In the genomic region with DNA sequence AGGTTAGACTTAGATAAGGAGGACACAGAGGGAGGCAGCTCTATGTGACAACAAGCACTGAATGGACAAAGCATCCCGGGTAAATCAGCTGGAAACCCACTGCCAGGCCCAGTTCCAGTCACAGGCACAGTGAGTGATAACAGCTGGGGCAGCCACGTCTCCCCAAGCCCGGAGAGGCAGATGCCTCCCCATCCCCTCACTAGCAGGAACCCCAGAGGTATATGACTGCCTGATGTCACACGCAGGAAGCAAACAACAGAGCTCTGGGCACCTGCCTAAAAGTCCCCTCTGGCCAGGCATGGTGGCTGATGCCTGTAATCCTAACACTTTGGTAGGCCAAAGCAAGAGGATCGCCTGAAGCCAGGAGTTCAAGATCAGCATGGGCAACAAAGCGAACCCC, we compare ENCODE assay signal across 11 cellular contexts. TPM values are rescaled to one million over a fixed set of nuclear protein-coding genes. Genes with fewer than 3 reads are reported as not detected.
DNase-seq lines count a peak whose midpoint lies in the region; ATAC-seq, FAIRE-seq and TF ChIP-seq lines count a peak whose summit lies in the region.
"Had no signal": no experiment of that assay in that cellular context is flagged by ENCODE, and none has a peak within 500 bp of the region (broad histone marks: within the 10 kb centered on the region; RNA-seq: fewer than 3 reads in every experiment).

No MANE protein-coding gene starts in this region.

- H3K27ac ChIP-seq in keratinocyte (ENCODE audit: control insufficient read depth, insufficient read depth, low read length) = peak overlapping the region; percentile 84
- no peak overlapping the region for H3K27ac ChIP-seq in ovary
- H3K27ac ChIP-seq in esophagus muscularis mucosa (replicated peaks in 1 of 4) = no peak overlapping the region
- H3K27ac ChIP-seq: testis had no signal

- peaks cover 20% of the 10 kb centered on the region for H3K79me2 ChIP-seq in keratinocyte (ENCODE audit: control insufficient read depth, insufficient read depth, low read length)

- dilution Hi-C loops in keratinocyte (cut with MboI; ENCODE audit: extremely low pct_ligation_motif_present, low sequenced_read_pairs) = loop anchor here (10.0 kb wide), 1 partner anchor 97 kb away; no protein-coding TSS in a partner anchor

- H4K20me1 ChIP-seq in keratinocyte (ENCODE audit: control insufficient read depth, extremely low read depth, insufficient read depth, low read length) = no peaks in the 10 kb centered on the region

- H3K9ac ChIP-seq in keratinocyte (ENCODE audit: control insufficient read depth, extremely low read depth, insufficient read depth, low read length) = peak overlapping the region; percentile 39

- FAIRE-seq in keratinocyte (lab: Jason Lieb, UNC) = no peak
- FAIRE-seq: K562 had no signal

- no peaks in the 10 kb centered on the region for H3K27me3 Mint-ChIP-seq in T-helper 17 cell
- no peaks in the 10 kb centered on the region for H3K27me3 Mint-ChIP-seq in stimulated activated naive CD8-positive, alpha-beta T cell treated with anti-CD3 and anti-CD28 coated beads, Interleukin-15, Interleukin-2, amounts not matched to agents 100 ng/mL and 50 ng/mL, for 24 hours

- H3K4me1 ChIP-seq in keratinocyte (ENCODE audit: control insufficient read depth, extremely low read depth, insufficient read depth, low read length) = peaks cover 53% of the 10 kb centered on the region
- peaks cover 13% of the 10 kb centered on the region for H3K4me1 ChIP-seq in ovary (ENCODE audit: insufficient read depth)
- H3K4me1 ChIP-seq in esophagus muscularis mucosa = peaks cover 12 to 18% (median 15%) of the 10 kb centered on the region in 4 donors
- H3K4me1 ChIP-seq: testis had no signal

- no peaks in the 10 kb centered on the region for H3K9me3 Mint-ChIP-seq in stimulated activated naive CD8-positive, alpha-beta T cell treated with anti-CD3 and anti-CD28 coated beads, Interleukin-15, Interleukin-2, amounts not matched to agents 100 ng/mL and 50 ng/mL, for 24 hours

- H3K4me1 Mint-ChIP-seq in T-helper 17 cell = peaks cover 24% of the 10 kb centered on the region
- H3K4me1 Mint-ChIP-seq in stimulated activated naive CD8-positive, alpha-beta T cell treated with anti-CD3 and anti-CD28 coated beads, Interleukin-15, Interleukin-2, amounts not matched to agents 100 ng/mL and 50 ng/mL, for 24 hours (ENCODE audit: low read depth) = peaks cover 29% of the 10 kb centered on the region

- peak overlapping the region; percentile 56 for H3K27ac Mint-ChIP-seq in T-helper 17 cell
- peak overlapping the region; percentile 36 for H3K27ac Mint-ChIP-seq in stimulated activated naive CD8-positive, alpha-beta T cell treated with anti-CD3 and anti-CD28 coated beads, Interleukin-15, Interleukin-2, amounts not matched to agents 100 ng/mL and 50 ng/mL, for 24 hours

- 55 to 64% (median 60%) methylated on average over 6 of the region's 6 CpGs for WGBS in ovary, 3 donors
- WGBS in esophagus muscularis mucosa = 65% methylated on average over 6 of the region's 6 CpGs

- no peak for TF ChIP-seq CTCF in keratinocyte (optimal IDR thresholded peaks at IDR 0.05 in 1 of 3, IDR thresholded peaks at IDR 0.05 in 1 of 3, conservative IDR thresholded peaks at IDR 0.05 in 1 of 3; ENCODE audit: extremely low read depth in 1 of 3, insufficient read depth in 2 of 3, low read length in 3 of 3)
- TF ChIP-seq CTCF in ovary (IDR thresholded peaks at IDR 0.05) = no peak
- TF ChIP-seq CTCF in esophagus muscularis mucosa (IDR thresholded peaks at IDR 0.05) = no peak

- intact Hi-C loops in ovary (cut with DNase I) = no loop called here
- intact Hi-C loops in esophagus muscularis mucosa (cut with DNase I) = no loop called here

- no peak for TF ChIP-seq EP300 in ovary (IDR thresholded peaks at IDR 0.05)
- no peak for TF ChIP-seq EP300 in esophagus muscularis mucosa (IDR thresholded peaks at IDR 0.05)

- H3K36me3 Mint-ChIP-seq in T-helper 17 cell (ENCODE audit: low read depth) = no peaks in the 10 kb centered on the region
- peaks cover 9% of the 10 kb centered on the region for H3K36me3 Mint-ChIP-seq in stimulated activated naive CD8-positive, alpha-beta T cell treated with anti-CD3 and anti-CD28 coated beads, Interleukin-15, Interleukin-2, amounts not matched to agents 100 ng/mL and 50 ng/mL, for 24 hours (ENCODE audit: low read depth)

- peaks cover 2% of the 10 kb centered on the region for H3K9me1 ChIP-seq in keratinocyte (ENCODE audit: control insufficient read depth, extremely low read depth, insufficient read depth, low read length)

- no peak overlapping the region for H3K4me3 Mint-ChIP-seq in T-helper 17 cell
- no peak overlapping the region for H3K4me3 Mint-ChIP-seq in stimulated activated naive CD8-positive, alpha-beta T cell treated with anti-CD3 and anti-CD28 coated beads, Interleukin-15, Interleukin-2, amounts not matched to agents 100 ng/mL and 50 ng/mL, for 24 hours

- H3K27me3 ChIP-seq in keratinocyte (ENCODE audit: control insufficient read depth, extremely low read depth, insufficient read depth, low read length) = no peaks in the 10 kb centered on the region
- no peaks in the 10 kb centered on the region for H3K27me3 ChIP-seq in ovary
- H3K27me3 ChIP-seq in esophagus muscularis mucosa = no peaks in the 10 kb centered on the region
- H3K27me3 ChIP-seq: testis had no signal

- peak; percentile 59 for DNase-seq in NCI-H146 (lab: John Stamatoyannopoulos, UW)
- DNase-seq in NCI-H146 treated with DMSO at 0.1 percent for 48 hours (lab: John Stamatoyannopoulos, UW; ENCODE audit: unreplicated experiment) = no peak
- no peak for DNase-seq in T-helper 17 cell
- DNase-seq in keratinocyte (ENCODE audit: low read depth, low spot score) = no peak
- DNase-seq in ovary = no peak
- DNase-seq in esophagus muscularis mucosa (ENCODE audit: extremely low spot score) = no peak
- no peak for DNase-seq in NCI-H82 (lab: John Stamatoyannopoulos, UW)
- DNase-seq: activated CD4-positive, CD25-positive, alpha-beta regulatory T cell treated with anti-CD3 and anti-CD28 coated beads, Interleukin-2, amount 50 U/mL, for 72 hours; testis had no signal

- H3K36me3 ChIP-seq in keratinocyte (ENCODE audit: control insufficient read depth in 2 of 2, extremely low read depth in 1 of 2, insufficient read depth in 2 of 2, low read length in 2 of 2) (peaks cover 2 to 3% of the 10 kb centered on the region in 2 experiments), ovary (no peaks in the 10 kb centered on the region), esophagus muscularis mucosa (peaks cover 0 to 29% (median 19%) of the 10 kb centered on the region in 4 donors)

- H3K4me3 ChIP-seq in keratinocyte (ENCODE audit: control insufficient read depth in 2 of 3, extremely low read depth in 1 of 3, insufficient read depth in 2 of 3, low read depth in 1 of 3, low read length in 3 of 3) (no peak overlapping the region), ovary (no peak overlapping the region), esophagus muscularis mucosa (no peak overlapping the region)
- H3K4me3 ChIP-seq: K562, testis had no signal

- peak overlapping the region; percentile 78 for H3K4me2 ChIP-seq in keratinocyte (ENCODE audit: control insufficient read depth, extremely low read depth, insufficient read depth, low read depth, low read length)

- no peak for TF ChIP-seq POLR2A in ovary (IDR thresholded peaks at IDR 0.05)
- TF ChIP-seq POLR2A in esophagus muscularis mucosa (IDR thresholded peaks at IDR 0.05; ENCODE audit: low read depth) = no peak

- H3K9me3 ChIP-seq in T-helper 17 cell (ENCODE audit: control insufficient read depth, low read length, poor library complexity, severe bottlenecking) (no peaks in the 10 kb centered on the region), keratinocyte (ENCODE audit: control insufficient read depth, low read depth, low read length) (no peaks in the 10 kb centered on the region), ovary (no peaks in the 10 kb centered on the region), esophagus muscularis mucosa (no peaks in the 10 kb centered on the region)
- H3K9me3 ChIP-seq: testis had no signal

- H2AFZ ChIP-seq in keratinocyte (ENCODE audit: control insufficient read depth, low read length) = no peak overlapping the region

- no peak for ATAC-seq in T-helper 17 cell
- ATAC-seq: K562 had no signal

RNA-seq across cellular contexts. Expression of gene C15orf62, which starts 18.2 kb away (rescaled TPM):
- total RNA-seq in T-helper 17 cell = 1 to 10 TPM in 1 of 2 donors, under 1 TPM in 1; 0.89 to 1.2 TPM
- polyA plus RNA-seq in keratinocyte = 0.09 to 0.15 TPM (median 0.14 TPM) in 3 replicates
- 1.9 TPM for polyA plus RNA-seq in keratinocyte (2011; ENCODE audit: low read depth)
- polyA plus RNA-seq in keratinocyte (2011; cell fraction: cytosol; rRNA removed) = 0.05 and 0.09 TPM in 2 replicates
- polyA plus RNA-seq in keratinocyte (2011; cell fraction: nucleus; rRNA removed) = 0.11 and 0.25 TPM in 2 replicates
- polyA plus RNA-seq in keratinocyte (2012; ENCODE audit: low replicate concordance) = 0.42 and 5.3 TPM in 2 replicates
- not detected in 3 replicates for polyA minus RNA-seq in keratinocyte
- polyA minus RNA-seq in keratinocyte (2011; cell fraction: cytosol; rRNA and poly(A)+ RNA removed) = not detected
- polyA minus RNA-seq in keratinocyte (2011; cell fraction: nucleus; rRNA and poly(A)+ RNA removed) = 0.21 TPM in 1 of 2 replicates, not detected in the other
- 1 to 10 TPM in 1 of 7 donors, under 1 TPM in 6; 0.41 to 1.2 (median 0.69) TPM for total RNA-seq in ovary
- under 1 TPM; 0.33 to 0.52 TPM for polyA plus RNA-seq in ovary
- total RNA-seq in esophagus muscularis mucosa = 1 to 10 TPM in 1 of 4 donors, under 1 TPM in 2, not detected in 1; under 0.01 to 1.1 (median 0.57) TPM

RNA-seq across cellular contexts. Expression of gene ZFYVE19, which starts 18.9 kb away (rescaled TPM):
- total RNA-seq in T-helper 17 cell (10 to 100 TPM; 19.5 to 22.7 TPM), ovary (10 to 100 TPM; 15.9 to 31.0 (median 17.4) TPM), esophagus muscularis mucosa (10 to 100 TPM; 14.4 to 36.8 (median 18.8) TPM)
- polyA plus RNA-seq in keratinocyte (19.0 to 26.2 TPM (median 24.5 TPM) in 3 replicates), ovary (10 to 100 TPM; 14.7 to 19.1 TPM)
- polyA plus RNA-seq in keratinocyte (2011; ENCODE audit: low read depth) = 15.2 TPM
- 17.0 and 20.2 TPM in 2 replicates for polyA plus RNA-seq in keratinocyte (2011; cell fraction: cytosol; rRNA removed)
- 57.4 and 64.0 TPM in 2 replicates for polyA plus RNA-seq in keratinocyte (2011; cell fraction: nucleus; rRNA removed)
- polyA plus RNA-seq in keratinocyte (2012; ENCODE audit: low replicate concordance) = 14.6 and 15.8 TPM in 2 replicates
- polyA minus RNA-seq in keratinocyte = 16.5 to 25.4 TPM (median 21.4 TPM) in 3 replicates
- polyA minus RNA-seq in keratinocyte (2011; cell fraction: cytosol; rRNA and poly(A)+ RNA removed) = 17.8 TPM
- 8.5 and 9.8 TPM in 2 replicates for polyA minus RNA-seq in keratinocyte (2011; cell fraction: nucleus; rRNA and poly(A)+ RNA removed)

RNA-seq across cellular contexts. Expression of gene DNAJC17, which starts 19.3 kb away (rescaled TPM):
- 10 to 100 TPM; 24.1 to 27.7 TPM for total RNA-seq in T-helper 17 cell
- 27.0 to 55.9 TPM (median 35.3 TPM) in 3 replicates for polyA plus RNA-seq in keratinocyte
- polyA plus RNA-seq in keratinocyte (2011; ENCODE audit: low read depth) = 23.6 TPM
- 30.6 and 31.7 TPM in 2 replicates for polyA plus RNA-seq in keratinocyte (2011; cell fraction: cytosol; rRNA removed)
- polyA plus RNA-seq in keratinocyte (2011; cell fraction: nucleus; rRNA removed) = 65.7 and 71.0 TPM in 2 replicates
- polyA plus RNA-seq in keratinocyte (2012; ENCODE audit: low replicate concordance) = 23.2 and 38.5 TPM in 2 replicates
- polyA minus RNA-seq in keratinocyte = 10.5 to 21.2 TPM (median 19.7 TPM) in 3 replicates
- 13.8 TPM for polyA minus RNA-seq in keratinocyte (2011; cell fraction: cytosol; rRNA and poly(A)+ RNA removed)
- 8.0 and 8.5 TPM in 2 replicates for polyA minus RNA-seq in keratinocyte (2011; cell fraction: nucleus; rRNA and poly(A)+ RNA removed)
- 10 to 100 TPM; 10.5 to 39.1 (median 31.7) TPM for total RNA-seq in ovary
- polyA plus RNA-seq in ovary = 10 to 100 TPM; 26.9 to 57.9 TPM
- 10 to 100 TPM in 3 of 4 donors, 1 to 10 TPM in 1; 10.0 to 23.8 (median 13.9) TPM for total RNA-seq in esophagus muscularis mucosa

RNA-seq across cellular contexts. Expression of gene GCHFR, which starts 24.1 kb away (rescaled TPM):
- total RNA-seq in T-helper 17 cell (10 to 100 TPM; 16.4 to 20.5 TPM), ovary (10 to 100 TPM; 16.1 to 40.1 (median 20.8) TPM), esophagus muscularis mucosa (10 to 100 TPM in 3 of 4 donors, 1 to 10 TPM in 1; 6.6 to 13.9 (median 11.8) TPM)
- polyA plus RNA-seq in keratinocyte (1.6 to 3.1 TPM (median 2.7 TPM) in 3 replicates), ovary (10 to 100 TPM in 1 of 2 donors, 1 to 10 TPM in 1; 2.8 to 26.1 TPM)
- polyA plus RNA-seq in keratinocyte (2011; ENCODE audit: low read depth) = 1.4 TPM
- polyA plus RNA-seq in keratinocyte (2011; cell fraction: cytosol; rRNA removed) = 0.86 and 2.8 TPM in 2 replicates
- 0.60 and 0.92 TPM in 2 replicates for polyA plus RNA-seq in keratinocyte (2011; cell fraction: nucleus; rRNA removed)
- 4.1 and 4.7 TPM in 2 replicates for polyA plus RNA-seq in keratinocyte (2012; ENCODE audit: low replicate concordance)
- 1.1 to 5.1 TPM in 2 of 3 replicates, not detected in the other for polyA minus RNA-seq in keratinocyte
- 13.0 TPM for polyA minus RNA-seq in keratinocyte (2011; cell fraction: cytosol; rRNA and poly(A)+ RNA removed)
- polyA minus RNA-seq in keratinocyte (2011; cell fraction: nucleus; rRNA and poly(A)+ RNA removed) = 0.74 and 1.5 TPM in 2 replicates

RNA-seq across cellular contexts. Expression of gene RMDN3, which starts 32.9 kb away (rescaled TPM):
- total RNA-seq in T-helper 17 cell = 10 to 100 TPM; 31.4 to 33.1 TPM
- 22.2 to 23.0 TPM (median 22.2 TPM) in 3 replicates for polyA plus RNA-seq in keratinocyte
- polyA plus RNA-seq in keratinocyte (2011; ENCODE audit: low read depth) = 28.4 TPM
- polyA plus RNA-seq in keratinocyte (2011; cell fraction: cytosol; rRNA removed) = 16.8 and 18.4 TPM in 2 replicates
- 46.3 and 51.4 TPM in 2 replicates for polyA plus RNA-seq in keratinocyte (2011; cell fraction: nucleus; rRNA removed)
- 22.8 and 24.5 TPM in 2 replicates for polyA plus RNA-seq in keratinocyte (2012; ENCODE audit: low replicate concordance)
- polyA minus RNA-seq in keratinocyte = 9.7 to 20.6 TPM (median 13.9 TPM) in 3 replicates
- polyA minus RNA-seq in keratinocyte (2011; cell fraction: cytosol; rRNA and poly(A)+ RNA removed) = 21.9 TPM
- polyA minus RNA-seq in keratinocyte (2011; cell fraction: nucleus; rRNA and poly(A)+ RNA removed) = 16.2 and 19.2 TPM in 2 replicates
- 10 to 100 TPM; 19.2 to 35.6 (median 25.4) TPM for total RNA-seq in ovary
- polyA plus RNA-seq in ovary = 10 to 100 TPM; 21.6 to 23.5 TPM
- total RNA-seq in esophagus muscularis mucosa = 10 to 100 TPM; 29.5 to 34.9 (median 31.5) TPM
